10 cellular contexts compared by ENCODE assay signal in genomic region chr16:49527621-49528020, GRCh38.
DNase-seq lines count a peak whose midpoint lies in the region; ATAC-seq and TF ChIP-seq lines count a peak whose summit lies in the region.
"Had no signal": no experiment of that assay in that cellular context is flagged by ENCODE, and none has a peak within 500 bp of the region (broad histone marks: within the 10 kb centered on the region; RNA-seq: fewer than 3 reads in every experiment).

No MANE protein-coding gene starts in this region.

- no peak for TF ChIP-seq POLR2A in transverse colon (IDR thresholded peaks at IDR 0.05)

- ATAC-seq in WTC11 = no peak
- no peak for ATAC-seq in stimulated activated naive B cell treated with anti-CD40 and anti-IgM and Interleukin-4, amounts not matched to agents 10 μg/mL and 1 μg/mL and 100 μg/mL, for 72 hours (replicated peaks)
- no peak for ATAC-seq in GM19395 (IDR thresholded peaks at IDR 0.05; ENCODE audit: unreplicated experiment)

- H3K36me3 Mint-ChIP-seq in activated CD4-positive, alpha-beta T cell treated with anti-CD3 and anti-CD28 coated beads, Interleukin-2, amount 10 ng/mL, durations not matched to agents 24 days and 14 days (ENCODE audit: low read depth) = no peaks in the 10 kb centered on the region
- H3K36me3 Mint-ChIP-seq in WTC11 (peaks cover 1% of the 10 kb centered on the region; the same call in 1 of the 2 replicates), glutamatergic neuron (ENCODE audit: unreplicated experiment) (no peaks in the 10 kb centered on the region)
- no peaks in the 10 kb centered on the region for H3K36me3 Mint-ChIP-seq in stimulated activated naive B cell treated with anti-CD40 and anti-IgM and Interleukin-4, amounts not matched to agents 10 μg/mL and 1 μg/mL and 100 μg/mL, for 72 hours

- H3K27ac Mint-ChIP-seq in activated CD4-positive, alpha-beta T cell treated with anti-CD3 and anti-CD28 coated beads, Interleukin-2, amount 10 ng/mL, durations not matched to agents 24 days and 14 days = no peak overlapping the region
- H3K27ac Mint-ChIP-seq in WTC11 (peak overlapping the region; percentile 90), glutamatergic neuron (ENCODE audit: unreplicated experiment) (peak overlapping the region; percentile 73)
- H3K27ac Mint-ChIP-seq in stimulated activated naive B cell treated with anti-CD40 and anti-IgM and Interleukin-4, amounts not matched to agents 10 μg/mL and 1 μg/mL and 100 μg/mL, for 72 hours = no peak overlapping the region

- DNase-seq in activated CD4-positive, alpha-beta T cell treated with anti-CD3 and anti-CD28 coated beads, Interleukin-2, amount 10 ng/mL, durations not matched to agents 24 days and 14 days = no peak
- no peak for DNase-seq in activated CD4-positive, alpha-beta T cell treated with anti-CD3 and anti-CD28 coated beads for 4 hours
- DNase-seq in WTC11 (ENCODE audit: low spot score) = no peak
- no peak for DNase-seq in glutamatergic neuron
- no peak for DNase-seq in stimulated activated naive B cell treated with anti-CD40 and anti-IgM and Interleukin-4, amounts not matched to agents 10 μg/mL and 1 μg/mL and 100 μg/mL, for 72 hours
- DNase-seq in SK-N-DZ (ENCODE audit: low spot score) = no peak
- DNase-seq in transverse colon = no peak
- DNase-seq: NCI-H2029 treated with DMSO at 0.1 percent for 48 hours had no signal

- H3K27me3 ChIP-seq in transverse colon = no peaks in the 10 kb centered on the region
- H3K27me3 ChIP-seq: uterus had no signal

- H3K4me3 Mint-ChIP-seq in activated CD4-positive, alpha-beta T cell treated with anti-CD3 and anti-CD28 coated beads, Interleukin-2, amount 10 ng/mL, durations not matched to agents 24 days and 14 days = peak overlapping the region; percentile 62
- H3K4me3 Mint-ChIP-seq in WTC11 = no peak overlapping the region
- H3K4me3 Mint-ChIP-seq in glutamatergic neuron (ENCODE audit: unreplicated experiment) = no peak overlapping the region
- H3K4me3 Mint-ChIP-seq in stimulated activated naive B cell treated with anti-CD40 and anti-IgM and Interleukin-4, amounts not matched to agents 10 μg/mL and 1 μg/mL and 100 μg/mL, for 72 hours = peak overlapping the region; percentile 86

- H3K4me1 ChIP-seq in transverse colon = peaks cover 0 to 3% (median 0%) of the 10 kb centered on the region in 4 donors
- H3K4me1 ChIP-seq: uterus had no signal

- no peak for TF ChIP-seq EP300 in transverse colon (IDR thresholded peaks at IDR 0.05; ENCODE audit: low read depth)

- POLR2A ChIA-PET in WTC11 (lab: Charles Lee) = no interaction called here

- CTCF ChIA-PET in WTC11 (lab: Charles Lee) = interaction anchor here (1.7 kb wide), 1 partner anchor 66 kb away, joined by 10 read pairs; no protein-coding TSS in a partner anchor

- WGBS in transverse colon (ENCODE audit: low coverage in 1 of 2), 2 donors = 80% methylated on average over 7 of the region's 7 CpGs; no CpG with 5 or more reads in 1 of the 2 donors

- peak overlapping the region in 1 of 4 donors; percentile 36 for H3K4me3 ChIP-seq in transverse colon

- intact Hi-C loops in activated CD4-positive, alpha-beta T cell treated with anti-CD3 and anti-CD28 coated beads, Interleukin-2, amount 10 ng/mL, durations not matched to agents 24 days and 14 days (cut with micrococcal nuclease) = no loop called here
- intact Hi-C loops in transverse colon (cut with DNase I; ENCODE audit: low total_unique reads) = no loop called here

- H3K36me3 ChIP-seq in transverse colon = no peaks in the 10 kb centered on the region
- H3K36me3 ChIP-seq: uterus had no signal

- H3K27ac ChIP-seq in transverse colon = no peak overlapping the region

- H3K9me3 ChIP-seq in transverse colon = no peaks in the 10 kb centered on the region
- H3K9me3 ChIP-seq: uterus had no signal

- no peaks in the 10 kb centered on the region for H3K9me3 Mint-ChIP-seq in activated CD4-positive, alpha-beta T cell treated with anti-CD3 and anti-CD28 coated beads, Interleukin-2, amount 10 ng/mL, durations not matched to agents 24 days and 14 days
- H3K9me3 Mint-ChIP-seq in WTC11 (no peaks in the 10 kb centered on the region), glutamatergic neuron (ENCODE audit: unreplicated experiment) (peaks cover 29% of the 10 kb centered on the region)
- no peaks in the 10 kb centered on the region for H3K9me3 Mint-ChIP-seq in stimulated activated naive B cell treated with anti-CD40 and anti-IgM and Interleukin-4, amounts not matched to agents 10 μg/mL and 1 μg/mL and 100 μg/mL, for 72 hours

- TF ChIP-seq CTCF in WTC11 (IDR thresholded peaks at IDR 0.05) (no peak), glutamatergic neuron (IDR thresholded peaks at IDR 0.05; ENCODE audit: partially characterized antibody, unreplicated experiment) (no peak), transverse colon (IDR thresholded peaks at IDR 0.05) (no peak)

- H3K27me3 Mint-ChIP-seq in activated CD4-positive, alpha-beta T cell treated with anti-CD3 and anti-CD28 coated beads, Interleukin-2, amount 10 ng/mL, durations not matched to agents 24 days and 14 days = no peaks in the 10 kb centered on the region
- H3K27me3 Mint-ChIP-seq in WTC11 (ENCODE audit: low read depth) (no peaks in the 10 kb centered on the region), glutamatergic neuron (ENCODE audit: unreplicated experiment) (peaks cover 24% of the 10 kb centered on the region)
- peaks cover 27 to 49% of the 10 kb centered on the region in 2 donors for H3K27me3 Mint-ChIP-seq in stimulated activated naive B cell treated with anti-CD40 and anti-IgM and Interleukin-4, amounts not matched to agents 10 μg/mL and 1 μg/mL and 100 μg/mL, for 72 hours

- H3K4me1 Mint-ChIP-seq in activated CD4-positive, alpha-beta T cell treated with anti-CD3 and anti-CD28 coated beads, Interleukin-2, amount 10 ng/mL, durations not matched to agents 24 days and 14 days = peaks cover 3% of the 10 kb centered on the region
- H3K4me1 Mint-ChIP-seq in WTC11 (peaks cover 46% of the 10 kb centered on the region), glutamatergic neuron (ENCODE audit: low read depth, unreplicated experiment) (peaks cover 65% of the 10 kb centered on the region)
- peaks cover 15 to 37% of the 10 kb centered on the region in 2 donors for H3K4me1 Mint-ChIP-seq in stimulated activated naive B cell treated with anti-CD40 and anti-IgM and Interleukin-4, amounts not matched to agents 10 μg/mL and 1 μg/mL and 100 μg/mL, for 72 hours

- in situ Hi-C loops in transverse colon (cut with MboI; ENCODE audit: low pct_ligation_motif_present in 1 of 4, low pct_unique_long_range_greater_than_20kb in 1 of 4, low sequenced_read_pairs in 3 of 4) = no loop called here

TF ChIP-seq in WTC11, 78 proteins besides CTCF, POLR2A, EP300 and RAD21 (continues in another document):
- TF ChIP-seq NFATC4 (CRISPR knock-in tag; IDR thresholded peaks at IDR 0.05) (no peak), ZNF138 (CRISPR knock-in tag; conservative IDR thresholded peaks at IDR 0.05) (no peak), ZSCAN18 (CRISPR knock-in tag; IDR thresholded peaks at IDR 0.05) (no peak), TEAD1 (CRISPR knock-in tag; IDR thresholded peaks at IDR 0.05) (no peak), GTF2I (CRISPR knock-in tag; conservative IDR thresholded peaks at IDR 0.05) (no peak), NR2C2 (CRISPR knock-in tag; IDR thresholded peaks at IDR 0.05) (no peak), FOXK1 (CRISPR knock-in tag; IDR thresholded peaks at IDR 0.05) (no peak), ZNF423 (CRISPR knock-in tag; IDR thresholded peaks at IDR 0.05) (no peak), KAT7 (CRISPR knock-in tag; IDR thresholded peaks at IDR 0.05; ENCODE audit: borderline replicate concordance) (no peak), NR3C1 (CRISPR knock-in tag; conservative IDR thresholded peaks at IDR 0.05; ENCODE audit: low read depth) (no peak), E2F4 (CRISPR knock-in tag; IDR thresholded peaks at IDR 0.05; ENCODE audit: borderline replicate concordance, low read depth) (no peak), IRF2 (CRISPR knock-in tag; IDR thresholded peaks at IDR 0.05; ENCODE audit: borderline replicate concordance, low read depth) (no peak), E2F5 (CRISPR knock-in tag; IDR thresholded peaks at IDR 0.05) (no peak), OVOL2 (CRISPR knock-in tag; IDR thresholded peaks at IDR 0.05; ENCODE audit: borderline replicate concordance) (no peak), ZNF396 (CRISPR knock-in tag; IDR thresholded peaks at IDR 0.05; ENCODE audit: borderline replicate concordance) (no peak)

Comparison
In these comparisons a context has a peak if more than half of its experiments do, and no peak if none do; other contexts are left out.
1. H3K27ac Mint-ChIP-seq: peak in WTC11 (single experiment) and glutamatergic neuron (single experiment); none in activated CD4-positive, alpha-beta T cell treated with anti-CD3 and anti-CD28 coated beads, Interleukin-2, amount 10 ng/mL, durations not matched to agents 24 days and 14 days (single experiment) and stimulated activated naive B cell treated with anti-CD40 and anti-IgM and Interleukin-4, amounts not matched to agents 10 μg/mL and 1 μg/mL and 100 μg/mL, for 72 hours (single experiment).
2. H3K4me3 Mint-ChIP-seq: peak in activated CD4-positive, alpha-beta T cell treated with anti-CD3 and anti-CD28 coated beads, Interleukin-2, amount 10 ng/mL, durations not matched to agents 24 days and 14 days (single experiment) and stimulated activated naive B cell treated with anti-CD40 and anti-IgM and Interleukin-4, amounts not matched to agents 10 μg/mL and 1 μg/mL and 100 μg/mL, for 72 hours (2 of 2); none in WTC11 (single experiment) and glutamatergic neuron (single experiment).